In the genomic region with DNA sequence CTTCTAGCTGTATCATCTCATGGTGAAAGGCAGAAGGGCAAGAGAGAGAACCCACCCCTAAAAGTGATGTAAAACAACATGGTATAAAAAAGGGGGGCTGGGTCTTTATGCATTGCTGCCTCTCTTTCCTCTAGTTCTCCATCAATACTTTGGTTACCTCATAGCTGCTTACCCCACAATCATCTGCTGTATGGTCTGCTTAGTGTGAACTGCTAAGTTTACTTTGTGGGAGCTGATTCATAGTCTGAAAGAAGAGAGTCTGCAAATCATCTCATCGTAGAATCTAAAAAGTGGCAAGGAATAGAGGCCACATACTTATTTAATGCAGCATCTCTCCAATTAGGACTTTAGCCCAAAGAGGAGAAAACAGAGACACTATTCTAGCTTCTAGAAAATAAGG, we compare ENCODE assay signal across 16 cellular contexts.
DNase-seq lines count a peak whose midpoint lies in the region; ATAC-seq and TF ChIP-seq lines count a peak whose summit lies in the region.
"Had no signal": no experiment of that assay in that cellular context is flagged by ENCODE, and none has a peak within 500 bp of the region (broad histone marks: within the 10 kb centered on the region; RNA-seq: fewer than 3 reads in every experiment).

No MANE protein-coding gene starts in this region.

- TF ChIP-seq CTCF in astrocyte of the spinal cord (IDR thresholded peaks at IDR 0.05; ENCODE audit: low read depth, low read length): no peak
- no peak for TF ChIP-seq CTCF in chondrocyte (IDR thresholded peaks at IDR 0.05)
- no peak for TF ChIP-seq CTCF in CD4-positive, alpha-beta T cell (IDR thresholded peaks at IDR 0.05)

- H3K27ac ChIP-seq in ACC112 (ENCODE audit: low read depth, low read length): no peak overlapping the region
- no peak overlapping the region for H3K27ac ChIP-seq in CD4-positive, alpha-beta T cell (ENCODE audit: low read depth, low read length)
- H3K27ac ChIP-seq: BLaER1, PC-9 had no signal

- no peaks in the 10 kb centered on the region for H3K79me2 ChIP-seq in ACC112 (ENCODE audit: control insufficient read depth, insufficient read depth, low read length, unreplicated experiment)

- H3K4me3 Mint-ChIP-seq in chondrocyte (ENCODE audit: unreplicated experiment): no peak overlapping the region
- H3K4me3 Mint-ChIP-seq in CD4-positive, alpha-beta T cell: no peak overlapping the region

- in situ Hi-C loops in astrocyte of the spinal cord (cut with HindIII; ENCODE audit: low sequenced_read_pairs): no loop called here

- DNase-seq in HT1080 (ENCODE audit: low read depth): peak; percentile 3
- peak; percentile 31 for DNase-seq in astrocyte of the spinal cord (ENCODE audit: low read depth, low spot score)
- DNase-seq in kidney tubule cell (ENCODE audit: low spot score): peak; percentile 50
- DNase-seq in OCI-M1 (lab: John Stamatoyannopoulos, UW): no peak
- no peak for DNase-seq in chondrocyte (ENCODE audit: low spot score)
- no peak for DNase-seq in CD4-positive, alpha-beta T cell
- DNase-seq: 8988T, DMS79 treated with DMSO at 0.1 percent for 48 hours, GOT3, NCI-H1417, NCI-H1930, NCI-H526 treated with DMSO at 0.1 percent for 48 hours, PC-9 had no signal

- peaks cover 44% of the 10 kb centered on the region for H3K4me1 ChIP-seq in ACC112 (ENCODE audit: control insufficient read depth, insufficient read depth, low read length, unreplicated experiment)
- H3K4me1 ChIP-seq: BLaER1 had no signal

- peak overlapping the region; percentile 9 for H2AFZ ChIP-seq in ACC112 (ENCODE audit: low read length, unreplicated experiment)
- H2AFZ ChIP-seq: PC-9 had no signal

- H3K27me3 Mint-ChIP-seq in chondrocyte (ENCODE audit: low read depth): no peaks in the 10 kb centered on the region
- no peaks in the 10 kb centered on the region for H3K27me3 Mint-ChIP-seq in CD4-positive, alpha-beta T cell

- H3K9me3 Mint-ChIP-seq in chondrocyte (ENCODE audit: low read depth): no peaks in the 10 kb centered on the region
- H3K9me3 Mint-ChIP-seq in CD4-positive, alpha-beta T cell: peaks cover 6% of the 10 kb centered on the region

- H3K9me3 ChIP-seq in CD4-positive, alpha-beta T cell (ENCODE audit: control insufficient read depth, low read length): no peaks in the 10 kb centered on the region
- H3K9me3 ChIP-seq: BLaER1 had no signal

- peaks cover 15% of the 10 kb centered on the region for H3K4me1 Mint-ChIP-seq in chondrocyte (ENCODE audit: low read depth)
- no peaks in the 10 kb centered on the region for H3K4me1 Mint-ChIP-seq in CD4-positive, alpha-beta T cell (ENCODE audit: low read depth)

- intact Hi-C loops in CD4-positive, alpha-beta T cell (cut with DNase I, micrococcal nuclease): no loop called here

- ATAC-seq in CD4-positive, alpha-beta T cell (ENCODE audit: poor library complexity): no peak
- no peak for ATAC-seq in HG02763 (IDR thresholded peaks at IDR 0.05; ENCODE audit: unreplicated experiment)

- H3K36me3 Mint-ChIP-seq in chondrocyte (ENCODE audit: low read depth): no peaks in the 10 kb centered on the region
- no peaks in the 10 kb centered on the region for H3K36me3 Mint-ChIP-seq in CD4-positive, alpha-beta T cell (ENCODE audit: low read depth)

- no peaks in the 10 kb centered on the region for H3K27me3 ChIP-seq in ACC112 (ENCODE audit: insufficient read depth, low read length)
- no peaks in the 10 kb centered on the region for H3K27me3 ChIP-seq in CD4-positive, alpha-beta T cell (ENCODE audit: control insufficient read depth, insufficient read depth, low read length)
- H3K27me3 ChIP-seq: BLaER1 had no signal

- H3K4me3 ChIP-seq in ACC112 (ENCODE audit: low read depth, low read length) (no peak overlapping the region), astrocyte of the spinal cord (ENCODE audit: low read depth, low read length) (no peak overlapping the region)
- H3K4me3 ChIP-seq: BLaER1, PC-9 had no signal

- POLR2A ChIA-PET in CD4-positive, alpha-beta T cell (lab: Charles Lee): no interaction called here

- no peaks in the 10 kb centered on the region for H3K36me3 ChIP-seq in ACC112 (ENCODE audit: insufficient read depth, low read length)
- H3K36me3 ChIP-seq: BLaER1 had no signal

- CTCF ChIA-PET in CD4-positive, alpha-beta T cell (lab: Charles Lee): no interaction called here

- no peak overlapping the region for H3K27ac Mint-ChIP-seq in chondrocyte (ENCODE audit: unreplicated experiment)
- no peak overlapping the region for H3K27ac Mint-ChIP-seq in CD4-positive, alpha-beta T cell

Comparison
In these comparisons a context has a peak if more than half of its experiments do, and no peak if none do; other contexts are left out.
1. DNase-seq: peak in HT1080 (single experiment), astrocyte of the spinal cord (single experiment) and kidney tubule cell (single experiment); none in OCI-M1 (single experiment), chondrocyte (single experiment) and CD4-positive, alpha-beta T cell (0 of 10).